Comparison of ENCODE assay signal across 15 cellular contexts in the genomic region with DNA sequence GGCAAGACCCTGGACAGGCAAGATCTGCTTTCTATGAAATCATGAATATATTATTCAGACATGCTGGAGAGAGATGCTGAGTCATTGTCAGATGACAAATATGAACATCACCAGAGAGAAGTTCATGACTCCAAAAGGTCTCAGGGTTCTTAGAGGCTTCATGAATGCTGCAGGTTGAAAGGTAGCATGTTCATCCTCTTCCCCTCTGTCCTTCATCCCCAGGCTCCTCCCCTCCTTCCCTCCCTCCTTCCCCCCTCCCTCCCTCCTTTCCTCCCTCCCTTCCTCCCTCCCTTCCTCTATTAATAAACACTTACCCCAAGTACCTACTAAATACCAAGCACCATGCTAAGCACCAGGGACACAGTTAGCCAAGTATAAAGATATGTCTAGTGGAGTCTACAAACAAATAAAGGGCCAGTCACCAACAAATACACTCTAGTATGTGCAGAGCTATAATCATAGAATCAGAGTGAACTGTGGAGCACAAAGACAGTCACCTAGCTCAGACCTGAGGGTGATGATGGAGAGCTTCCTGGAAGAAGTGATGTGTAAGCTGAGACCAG. TPM values are rescaled to one million over a fixed set of nuclear protein-coding genes. Genes with fewer than 3 reads are reported as not detected.
A peak's percentile ranks its signal among the peaks of the same experiment; 100 is the strongest.
DNase-seq lines count a peak whose midpoint lies in the region; ATAC-seq, FAIRE-seq and TF ChIP-seq lines count a peak whose summit lies in the region.
"Had no signal": no experiment of that assay in that cellular context is flagged by ENCODE, and none has a peak within 500 bp of the region (broad histone marks: within the 10 kb centered on the region; RNA-seq: fewer than 3 reads in every experiment).

No MANE protein-coding gene starts in this region.

- no peaks in the 10 kb centered on the region for H4K20me1 ChIP-seq in fibroblast of lung (ENCODE audit: control insufficient read depth, extremely low read depth, insufficient read depth, low read length)

- no peak overlapping the region for H3K4me3 ChIP-seq in breast epithelium
- H3K4me3 ChIP-seq in RWPE2 (ENCODE audit: severe bottlenecking): no peak overlapping the region
- no peak overlapping the region for H3K4me3 ChIP-seq in fibroblast of lung (replicated peaks in 1 of 4; ENCODE audit: control extremely low read depth in 1 of 4, insufficient read depth in 1 of 4, low read depth in 3 of 4, low read length in 4 of 4)
- H3K4me3 ChIP-seq: lung, tibial artery had no signal

- intact Hi-C loops in MCF 10A (cut with micrococcal nuclease): no loop called here
- intact Hi-C loops in breast epithelium (cut with DNase I; ENCODE audit: low total_unique reads): loop anchor here (10.0 kb wide), 1 partner anchor 667 kb away; no protein-coding TSS in a partner anchor

- H3K4me2 ChIP-seq in fibroblast of lung (ENCODE audit: extremely low read depth, insufficient read depth, low read length): no peak overlapping the region

- H3K9ac ChIP-seq in fibroblast of lung (ENCODE audit: insufficient read depth, low read length): no peak overlapping the region

- no peak overlapping the region for H3K4me3 Mint-ChIP-seq in MCF 10A (ENCODE audit: unreplicated experiment)
- no peak overlapping the region for H3K4me3 Mint-ChIP-seq in T-cell
- H3K4me3 Mint-ChIP-seq: activated CD4-positive, alpha-beta memory T cell treated with anti-CD3 and anti-CD28 coated beads for 36 hours; activated naive CD8-positive, alpha-beta T cell treated with anti-CD3 and anti-CD28 coated beads for 36 hours had no signal

- no peak for TF ChIP-seq CTCF in MCF 10A (IDR thresholded peaks at IDR 0.05; ENCODE audit: unreplicated experiment)
- no peak for TF ChIP-seq CTCF in breast epithelium (IDR thresholded peaks at IDR 0.05)
- TF ChIP-seq CTCF in RWPE2 (IDR thresholded peaks at IDR 0.05; ENCODE audit: poor library complexity, severe bottlenecking): no peak
- no peak for TF ChIP-seq CTCF in fibroblast of lung (conservative IDR thresholded peaks at IDR 0.05 in 1 of 2, IDR thresholded peaks at IDR 0.05 in 1 of 2; ENCODE audit: low read depth in 1 of 2, low read length in 2 of 2)

- H3K36me3 Mint-ChIP-seq in MCF 10A (ENCODE audit: insufficient read depth, unreplicated experiment): no peaks in the 10 kb centered on the region
- H3K36me3 Mint-ChIP-seq in T-cell: no peaks in the 10 kb centered on the region
- H3K36me3 Mint-ChIP-seq: activated CD4-positive, alpha-beta memory T cell treated with anti-CD3 and anti-CD28 coated beads for 36 hours; activated naive CD8-positive, alpha-beta T cell treated with anti-CD3 and anti-CD28 coated beads for 36 hours had no signal

- peaks cover 9% of the 10 kb centered on the region for H3K27me3 Mint-ChIP-seq in MCF 10A (ENCODE audit: insufficient read depth, unreplicated experiment)
- peaks cover 35 to 46% of the 10 kb centered on the region in 2 donors for H3K27me3 Mint-ChIP-seq in T-cell

- H3K4me1 Mint-ChIP-seq in MCF 10A (ENCODE audit: insufficient read depth, unreplicated experiment): peaks cover 5% of the 10 kb centered on the region
- H3K4me1 Mint-ChIP-seq in T-cell: no peaks in the 10 kb centered on the region

- H3K27ac Mint-ChIP-seq in MCF 10A (ENCODE audit: low read depth, unreplicated experiment) (no peak overlapping the region), T-cell (no peak overlapping the region)
- H3K27ac Mint-ChIP-seq: activated CD4-positive, alpha-beta memory T cell treated with anti-CD3 and anti-CD28 coated beads for 36 hours; activated naive CD8-positive, alpha-beta T cell treated with anti-CD3 and anti-CD28 coated beads for 36 hours had no signal

- H2AFZ ChIP-seq in fibroblast of lung (ENCODE audit: low read length): no peak overlapping the region

- TF ChIP-seq POLR2A in breast epithelium (IDR thresholded peaks at IDR 0.05): no peak

- CTCF ChIA-PET in MCF 10A (lab: Yijun Ruan, JAX): no interaction called here
- CTCF ChIA-PET in T-cell (lab: Charles Lee): no interaction called here

- H3K9me3 Mint-ChIP-seq in MCF 10A (ENCODE audit: unreplicated experiment) (peaks cover 7% of the 10 kb centered on the region), T-cell (no peaks in the 10 kb centered on the region)
- H3K9me3 Mint-ChIP-seq: activated CD4-positive, alpha-beta memory T cell treated with anti-CD3 and anti-CD28 coated beads for 36 hours; activated naive CD8-positive, alpha-beta T cell treated with anti-CD3 and anti-CD28 coated beads for 36 hours had no signal

- ATAC-seq in RWPE2 (ENCODE audit: low read depth) (peak; percentile 57), GM19455 (IDR thresholded peaks at IDR 0.05; ENCODE audit: unreplicated experiment) (no peak), T-cell (replicated peaks in 1 of 4) (no peak)

- DNase-seq in MCF 10A (ENCODE audit: unreplicated experiment): peak; percentile 38
- DNase-seq in breast epithelium (ENCODE audit: low spot score in 2 of 2): no peak
- DNase-seq in RWPE2 (ENCODE audit: low spot score): no peak
- peak; percentile 37 to 53 for DNase-seq in fibroblast of lung (ENCODE audit: low read depth in 2 of 2)
- DNase-seq in urothelium cell line (ENCODE audit: low spot score): peak; percentile 34
- no peak for DNase-seq in T1000 (lab: John Stamatoyannopoulos, UW)
- no peak for DNase-seq in T-cell
- DNase-seq: activated CD4-positive, alpha-beta memory T cell treated with anti-CD3 and anti-CD28 coated beads for 36 hours; activated naive CD8-positive, alpha-beta T cell treated with anti-CD3 and anti-CD28 coated beads for 36 hours; tibial artery had no signal

- H3K27me3 ChIP-seq in breast epithelium: no peaks in the 10 kb centered on the region
- H3K27me3 ChIP-seq in RWPE2 (ENCODE audit: insufficient read depth, poor library complexity, severe bottlenecking): no peaks in the 10 kb centered on the region
- no peaks in the 10 kb centered on the region for H3K27me3 ChIP-seq in fibroblast of lung (ENCODE audit: control insufficient read depth, insufficient read depth, low read length)

- no peak for FAIRE-seq in urothelium cell line (lab: Jason Lieb, UNC)
- FAIRE-seq: endometrium had no signal

- no peaks in the 10 kb centered on the region for H3K79me2 ChIP-seq in fibroblast of lung (ENCODE audit: control insufficient read depth, insufficient read depth, low read length)

- H3K36me3 ChIP-seq in breast epithelium: no peaks in the 10 kb centered on the region
- no peaks in the 10 kb centered on the region for H3K36me3 ChIP-seq in RWPE2 (ENCODE audit: low read depth)
- H3K36me3 ChIP-seq in fibroblast of lung (ENCODE audit: control insufficient read depth, insufficient read depth, low read length): no peaks in the 10 kb centered on the region
- H3K36me3 ChIP-seq: tibial artery had no signal

- no peaks in the 10 kb centered on the region for H3K9me3 ChIP-seq in breast epithelium
- no peaks in the 10 kb centered on the region for H3K9me3 ChIP-seq in RWPE2 (ENCODE audit: severe bottlenecking)
- no peaks in the 10 kb centered on the region for H3K9me3 ChIP-seq in fibroblast of lung (ENCODE audit: control insufficient read depth, insufficient read depth, low read depth, low read length)
- H3K9me3 ChIP-seq: tibial artery had no signal

- H3K27ac ChIP-seq in breast epithelium (no peak overlapping the region), RWPE2 (ENCODE audit: poor library complexity, severe bottlenecking) (peak overlapping the region; percentile 91), fibroblast of lung (ENCODE audit: insufficient read depth, low read length) (no peak overlapping the region)
- H3K27ac ChIP-seq: C4-2B, tibial artery had no signal

- POLR2A ChIA-PET in MCF 10A (lab: Yijun Ruan, JAX): interaction anchor here (0.6 kb wide), 1 partner anchor 190 kb away, joined by 3 read pairs; no protein-coding TSS in a partner anchor
- POLR2A ChIA-PET in T-cell (lab: Charles Lee): no interaction called here

- H3K4me1 ChIP-seq in breast epithelium (no peaks in the 10 kb centered on the region), RWPE2 (ENCODE audit: insufficient read depth, poor library complexity, severe bottlenecking) (peaks cover 39% of the 10 kb centered on the region), fibroblast of lung (ENCODE audit: control insufficient read depth, extremely low read depth, insufficient read depth, low read length) (peaks cover 2% of the 10 kb centered on the region)
- H3K4me1 ChIP-seq: tibial artery had no signal

- no TSS peak for BruUV-seq in MCF 10A (replicated peaks; lab: Mats Ljungman, UMichigan)

RNA-seq across cellular contexts. Expression of gene RPH3A, which starts 46.2 kb away (rescaled TPM):
- not detected in 2 replicates for total RNA-seq in MCF 10A (2022)
- under 1 TPM in 2 of 3 donors, not detected in 1; under 0.01 to 0.15 TPM for total RNA-seq in breast epithelium
- not detected in 2 replicates for total RNA-seq in fibroblast of lung
- not detected in 2 replicates for polyA plus RNA-seq in fibroblast of lung
- polyA plus RNA-seq in fibroblast of lung (2012): not detected in 2 replicates
- polyA minus RNA-seq in fibroblast of lung (ENCODE audit: low replicate concordance): not detected in 2 replicates
- total RNA-seq in T-cell: not detected
- total RNA-seq: activated CD4-positive, alpha-beta memory T cell treated with anti-CD3 and anti-CD28 coated beads for 36 hours; activated naive CD8-positive, alpha-beta T cell treated with anti-CD3 and anti-CD28 coated beads for 36 hours; pulmonary artery endothelial cell had no signal

Comparison
In these comparisons a context has a peak if more than half of its experiments do, and no peak if none do; other contexts are left out.
1. DNase-seq: peak in MCF 10A (single experiment), fibroblast of lung (2 of 2) and urothelium cell line (single experiment); none in breast epithelium (0 of 2), RWPE2 (single experiment), T1000 (single experiment) and T-cell (0 of 34).